ENCODE assay signal across 8 cellular contexts in genomic region chr6:46015119-46015968, GRCh38. TPM values are rescaled to one million over a fixed set of nuclear protein-coding genes. Genes with fewer than 3 reads are reported as not detected.
DNase-seq lines count a peak whose midpoint lies in the region; TF ChIP-seq lines count a peak whose summit lies in the region.

Gene CLIC5, minus strand, starts transcription at chr6:46015860. Its CDS starts 318 bp downstream, at chr6:46015542.

- H2BK15ac ChIP-seq in neuronal stem cell (ENCODE audit: low read length), result no peak within 1 kb of the TSS

- H3K18ac ChIP-seq in neuronal stem cell (ENCODE audit: low read length), result peak within 1 kb of the TSS; percentile 51

- H3K27ac ChIP-seq in neuronal stem cell (replicated peaks; ENCODE audit: low read length), result no peak within 1 kb of the TSS

- H2BK120ac ChIP-seq in neuronal stem cell (ENCODE audit: low read depth, low read length), result no peak within 1 kb of the TSS

- H3K4me1 ChIP-seq in neuronal stem cell (ENCODE audit: control insufficient read depth in 2 of 2, insufficient read depth in 1 of 2, low read depth in 1 of 2, low read length in 2 of 2), result peaks cover 4 to 7% of the 10 kb centered on the region in 2 donors

- H3K36me3 ChIP-seq in neuronal stem cell (replicated peaks in 1 of 2; ENCODE audit: control insufficient read depth in 2 of 2, insufficient read depth in 2 of 2, low read length in 2 of 2), result no peaks in the 10 kb centered on the region

- peak within 1 kb of the TSS; percentile 3 for H3K4me3 ChIP-seq in fibroblast of mammary gland (ENCODE audit: control insufficient read depth, low read depth, low read length)
- peak within 1 kb of the TSS in 1 of 2 donors; percentile 80 for H3K4me3 ChIP-seq in neuronal stem cell (ENCODE audit: low read length in 2 of 2)

- DNase-seq in NCI-H524 (lab: John Stamatoyannopoulos, UW) (peak; percentile 8), NCI-H524 treated with DMSO at 0.1 percent for 48 hours (lab: John Stamatoyannopoulos, UW) (no peak), fibroblast of mammary gland (ENCODE audit: low read depth) (no peak), neuronal stem cell (ENCODE audit: low spot score) (no peak), NCI-H2029 treated with DMSO at 0.1 percent for 48 hours (lab: John Stamatoyannopoulos, UW) (no peak), NCI-H1436 (lab: John Stamatoyannopoulos, UW) (no peak), NCI-H446 treated with DMSO at 0.1 percent for 48 hours (lab: John Stamatoyannopoulos, UW) (no peak)
- peak; percentile 51 for DNase-seq in activated T-cell treated with anti-CD3 and anti-CD28 coated beads, Interleukin-2, amount 50 U/mL, for 1 hour

- H3K4ac ChIP-seq in neuronal stem cell (ENCODE audit: low read length), result no peak within 1 kb of the TSS

- H4K8ac ChIP-seq in neuronal stem cell (ENCODE audit: low read depth, low read length), result no peak within 1 kb of the TSS

- no peaks in the 10 kb centered on the region for H3K79me1 ChIP-seq in neuronal stem cell (ENCODE audit: low read depth, low read length)

- H2AFZ ChIP-seq in neuronal stem cell (ENCODE audit: low read length), result peak within 1 kb of the TSS; percentile 78

- TF ChIP-seq CTCF in fibroblast of mammary gland (conservative IDR thresholded peaks at IDR 0.05; ENCODE audit: control insufficient read depth, insufficient read depth, low read depth, low read length), result no peak

- H3K9me3 ChIP-seq in neuronal stem cell (replicated peaks in 1 of 2; ENCODE audit: control insufficient read depth in 2 of 2, insufficient read depth in 1 of 2, low read depth in 1 of 2, low read length in 2 of 2), result peaks cover 0 to 3% of the 10 kb centered on the region in 2 donors

- H3K9ac ChIP-seq in neuronal stem cell (ENCODE audit: low read depth, low read length, poor library complexity), result peak within 1 kb of the TSS; percentile 88

- H3K4me2 ChIP-seq in neuronal stem cell (ENCODE audit: insufficient read depth, low read length, poor library complexity, severe bottlenecking), result peak within 1 kb of the TSS; percentile 99

- no peak within 1 kb of the TSS for H2BK5ac ChIP-seq in neuronal stem cell (ENCODE audit: low read length)

- H3K14ac ChIP-seq in neuronal stem cell (ENCODE audit: low read length), result peak within 1 kb of the TSS; percentile 67

- H4K91ac ChIP-seq in neuronal stem cell (ENCODE audit: low read depth, low read length, poor library complexity), result no peak within 1 kb of the TSS

- peak within 1 kb of the TSS; percentile 75 for H3K23ac ChIP-seq in neuronal stem cell (ENCODE audit: low read depth, low read length, poor library complexity)

- WGBS in neuronal stem cell (ENCODE audit: extremely low coverage in 2 of 2, insufficient read length in 2 of 2, insufficient replicate concordance in 1 of 2), 2 donors, result no CpG with 5 or more reads among the region's 82 CpGs

- H2BK12ac ChIP-seq in neuronal stem cell (ENCODE audit: low read length), result no peak within 1 kb of the TSS

- peaks cover 5 to 72% (median 21%) of the 10 kb centered on the region in 3 experiments for H3K27me3 ChIP-seq in neuronal stem cell (ENCODE audit: control insufficient read depth in 3 of 3, insufficient read depth in 3 of 3, low read depth in 1 of 3, low read length in 3 of 3)

- no peak within 1 kb of the TSS for H2AK5ac ChIP-seq in neuronal stem cell (ENCODE audit: low read depth, low read length)

RNA-seq across cellular contexts. Expression of gene CLIC5, which starts in this region (rescaled TPM):
- 0.14 TPM for polyA plus RNA-seq in neuronal stem cell (2013, experiment 1 of 2)
- polyA plus RNA-seq in neuronal stem cell (2013, experiment 2 of 2), result 0.18 TPM

Comparison
In these comparisons a context has a peak if more than half of its experiments do, and no peak if none do; other contexts are left out.
1. DNase-seq: peak in NCI-H524 (2 of 2) and activated T-cell treated with anti-CD3 and anti-CD28 coated beads, Interleukin-2, amount 50 U/mL, for 1 hour (single experiment); none in NCI-H524 treated with DMSO at 0.1 percent for 48 hours (single experiment), fibroblast of mammary gland (single experiment), neuronal stem cell (single experiment), NCI-H2029 treated with DMSO at 0.1 percent for 48 hours (single experiment), NCI-H1436 (single experiment) and NCI-H446 treated with DMSO at 0.1 percent for 48 hours (single experiment).